ENCODE assay signal across 11 cellular contexts in the genomic region with DNA sequence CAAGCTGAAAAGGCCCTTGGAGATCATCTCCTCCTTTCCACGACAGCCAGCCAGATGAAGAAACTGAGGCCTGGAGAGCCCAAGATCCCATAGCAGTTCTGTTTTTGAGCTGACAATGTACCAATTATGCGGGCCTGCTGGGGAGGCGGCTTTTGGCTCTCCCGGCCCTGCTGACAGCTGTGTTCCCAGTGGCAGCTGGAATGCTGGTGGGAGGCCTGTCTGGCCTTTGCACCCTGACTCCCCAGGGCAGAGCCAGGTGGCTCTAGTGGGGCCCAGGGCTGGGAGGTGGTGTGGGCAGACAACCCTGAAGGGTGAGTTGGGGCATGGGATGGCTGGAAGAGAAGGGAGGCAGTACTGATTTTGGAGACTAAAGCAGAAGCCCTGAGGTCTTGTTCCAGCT. TPM values are rescaled to one million over a fixed set of nuclear protein-coding genes. Genes with fewer than 3 reads are reported as not detected.
DNase-seq lines count a peak whose midpoint lies in the region; TF ChIP-seq lines count a peak whose summit lies in the region.
"Had no signal": no experiment of that assay in that cellular context is flagged by ENCODE, and none has a peak within 500 bp of the region (broad histone marks: within the 10 kb centered on the region; RNA-seq: fewer than 3 reads in every experiment).

No MANE protein-coding gene starts in this region.

- no peak overlapping the region for H4K8ac ChIP-seq in mesenchymal stem cell (ENCODE audit: low read length)

- H3K4me2 ChIP-seq in mesenchymal stem cell (ENCODE audit: low read length, poor library complexity, severe bottlenecking), result no peak overlapping the region

- H3K4me3 ChIP-seq in mesenchymal stem cell (ENCODE audit: insufficient read depth in 1 of 2, low read depth in 1 of 2, low read length in 2 of 2), result no peak overlapping the region

- no peak overlapping the region for H3K23ac ChIP-seq in mesenchymal stem cell (ENCODE audit: low read length in 2 of 2)

- no peak for DNase-seq in T-helper 2 cell treated with Interferon-gamma antibody and Interleukin-4, amounts not matched to agents 5 μg/mL and 100 μg/mL, for 36 hours (ENCODE audit: low spot score)
- DNase-seq in T-helper 2 cell, result no peak
- peak in 35 of 58 donors; percentile 13 to 69 (median 29) for DNase-seq in anterior cingulate cortex (lab: John Stamatoyannopoulos, UW)
- DNase-seq in mesenchymal stem cell, result no peak
- peak; percentile 77 for DNase-seq in superior temporal gyrus (ENCODE audit: extremely low spot score)
- no peak for DNase-seq in NOMO-1 treated with DMSO at 0.1 percent for 48 hours (lab: John Stamatoyannopoulos, UW; ENCODE audit: unreplicated experiment)
- no peak for DNase-seq in DMS114 treated with DMSO at 0.1 percent for 48 hours (lab: John Stamatoyannopoulos, UW; ENCODE audit: unreplicated experiment)
- DNase-seq in GM13977 (ENCODE audit: low spot score), result no peak
- DNase-seq: NK-92 treated with Interleukin-12 subunit alpha and Interleukin-12 subunit beta, amount 100 ng/mL, for 24 hours; WERI-Rb-1 had no signal

- peak overlapping the region; percentile 71 for H3K9ac ChIP-seq in mesenchymal stem cell (ENCODE audit: low read length)

- peak overlapping the region; percentile 28 to 40 for H3K18ac ChIP-seq in mesenchymal stem cell (ENCODE audit: low read depth in 1 of 2, low read length in 2 of 2)

- H3K27me3 ChIP-seq in mesenchymal stem cell (ENCODE audit: control insufficient read depth in 1 of 2, insufficient read depth in 1 of 2, low read length in 2 of 2), result no peaks in the 10 kb centered on the region

- no peak overlapping the region for H2AK5ac ChIP-seq in mesenchymal stem cell (ENCODE audit: low read length, severe bottlenecking)

- no peak overlapping the region for H2AFZ ChIP-seq in mesenchymal stem cell (ENCODE audit: low read depth, low read length)

- no peak overlapping the region for H2BK15ac ChIP-seq in mesenchymal stem cell (ENCODE audit: low read depth, poor library complexity, severe bottlenecking)

- no peak overlapping the region for H3K27ac ChIP-seq in mesenchymal stem cell (ENCODE audit: low read length, poor library complexity, severe bottlenecking)
- H3K27ac ChIP-seq: WERI-Rb-1 had no signal

- no peak overlapping the region for H3K14ac ChIP-seq in mesenchymal stem cell (ENCODE audit: low read length in 2 of 2)

- H3K9me3 ChIP-seq in mesenchymal stem cell (ENCODE audit: control insufficient read depth, low read length), result no peaks in the 10 kb centered on the region

- in situ Hi-C loops in GM13977 (cut with MboI; ENCODE audit: low pct_unique_long_range_greater_than_20kb, low sequenced_read_pairs, unreplicated experiment), result no loop called here

- H2BK5ac ChIP-seq in mesenchymal stem cell (ENCODE audit: low read depth, low read length, poor library complexity, severe bottlenecking), result no peak overlapping the region

- no peak overlapping the region for H3K4ac ChIP-seq in mesenchymal stem cell (ENCODE audit: low read depth in 1 of 2, low read length in 2 of 2)

- peak overlapping the region; percentile 40 for H3K4me3 Mint-ChIP-seq in T-helper 2 cell treated with Interferon-gamma antibody and Interleukin-4, amounts not matched to agents 5 μg/mL and 100 μg/mL, for 36 hours

- peak overlapping the region in 1 of 2 experiments; percentile 23 for H2BK12ac ChIP-seq in mesenchymal stem cell (ENCODE audit: low read length in 2 of 2)

- peak overlapping the region; percentile 70 for H4K91ac ChIP-seq in mesenchymal stem cell (ENCODE audit: low read length)

- WGBS in mesenchymal stem cell, result 70% methylated on average over 4 of the region's 4 CpGs

- H3K36me3 ChIP-seq in mesenchymal stem cell (ENCODE audit: control insufficient read depth in 1 of 2, insufficient read depth in 2 of 2, low read depth in 1 of 2, low read length in 2 of 2), result no peaks in the 10 kb centered on the region
- H3K36me3 ChIP-seq: WERI-Rb-1 had no signal

- no peak for TF ChIP-seq CTCF in GM13977 (IDR thresholded peaks at IDR 0.05; ENCODE audit: extremely low read depth, insufficient read depth, missing control alignments)

- no peak overlapping the region for H2BK120ac ChIP-seq in mesenchymal stem cell (ENCODE audit: low read depth, low read length)

- H3K27ac Mint-ChIP-seq in T-helper 2 cell treated with Interferon-gamma antibody and Interleukin-4, amounts not matched to agents 5 μg/mL and 100 μg/mL, for 36 hours, result peak overlapping the region; percentile 50

- no peaks in the 10 kb centered on the region for H3K79me1 ChIP-seq in mesenchymal stem cell (replicated peaks; ENCODE audit: low read length, poor library complexity, severe bottlenecking)

- H3K27me3 Mint-ChIP-seq in T-helper 2 cell treated with Interferon-gamma antibody and Interleukin-4, amounts not matched to agents 5 μg/mL and 100 μg/mL, for 36 hours (ENCODE audit: low read depth), result no peaks in the 10 kb centered on the region

- peaks cover 58% of the 10 kb centered on the region for H3K4me1 Mint-ChIP-seq in T-helper 2 cell treated with Interferon-gamma antibody and Interleukin-4, amounts not matched to agents 5 μg/mL and 100 μg/mL, for 36 hours (ENCODE audit: low read depth)

- no peaks in the 10 kb centered on the region for H3K36me3 Mint-ChIP-seq in T-helper 2 cell treated with Interferon-gamma antibody and Interleukin-4, amounts not matched to agents 5 μg/mL and 100 μg/mL, for 36 hours (ENCODE audit: low read depth)
- H3K36me3 Mint-ChIP-seq: naive B cell had no signal

- H3K4me1 ChIP-seq in mesenchymal stem cell (ENCODE audit: control insufficient read depth, insufficient read depth, low read depth, low read length), result peaks cover 47% of the 10 kb centered on the region

- H3K9me3 Mint-ChIP-seq in T-helper 2 cell treated with Interferon-gamma antibody and Interleukin-4, amounts not matched to agents 5 μg/mL and 100 μg/mL, for 36 hours, result no peaks in the 10 kb centered on the region
- H3K9me3 Mint-ChIP-seq: naive B cell had no signal

RNA-seq across cellular contexts. Expression of gene WASF2, which starts 30.7 kb away (rescaled TPM):
- polyA plus RNA-seq in mesenchymal stem cell (2013, experiment 1 of 2), result 68.4 TPM
- 68.6 TPM for polyA plus RNA-seq in mesenchymal stem cell (2013, experiment 2 of 2)

Comparison
In these comparisons a context has a peak if more than half of its experiments do, and no peak if none do; other contexts are left out.
1. DNase-seq: peak in anterior cingulate cortex (35 of 58) and superior temporal gyrus (single experiment); none in T-helper 2 cell treated with Interferon-gamma antibody and Interleukin-4, amounts not matched to agents 5 μg/mL and 100 μg/mL, for 36 hours (single experiment), T-helper 2 cell (0 of 5), mesenchymal stem cell (single experiment), NOMO-1 treated with DMSO at 0.1 percent for 48 hours (single experiment), DMS114 treated with DMSO at 0.1 percent for 48 hours (single experiment) and GM13977 (single experiment).